Comparison of ENCODE assay signal across 17 cellular contexts in genomic region chr13:71395053-71395452, GRCh38.
DNase-seq lines count a peak whose midpoint lies in the region; ATAC-seq and TF ChIP-seq lines count a peak whose summit lies in the region.
"Had no signal": no experiment of that assay in that cellular context is flagged by ENCODE, and none has a peak within 500 bp of the region (broad histone marks: within the 10 kb centered on the region; RNA-seq: fewer than 3 reads in every experiment).

No MANE protein-coding gene starts in this region.

- H3K36me3 ChIP-seq in neural progenitor cell: peaks cover 11% of the 10 kb centered on the region
- H3K36me3 ChIP-seq: BLaER1 had no signal

- peak overlapping the region; percentile 76 for H2AFZ ChIP-seq in neural progenitor cell (replicated peaks)

- H3K9ac ChIP-seq in neural progenitor cell: no peak overlapping the region
- H3K9ac ChIP-seq: BLaER1 had no signal

- no peaks in the 10 kb centered on the region for H3F3A ChIP-seq in neural progenitor cell (ENCODE audit: low read depth)

- intact Hi-C loops in Right ventricle myocardium superior (cut with DNase I): no loop called here
- intact Hi-C loops in cardiac septum (cut with DNase I): no loop called here

- H3K4me2 ChIP-seq in neural progenitor cell: no peak overlapping the region
- H3K4me2 ChIP-seq: BLaER1 had no signal

- H3K27ac ChIP-seq in neural progenitor cell: no peak overlapping the region
- H3K27ac ChIP-seq: BLaER1, HL-60 had no signal

- H3K9me3 Mint-ChIP-seq in neural progenitor cell: peaks cover 13% of the 10 kb centered on the region

- peaks cover 9% of the 10 kb centered on the region for H3K9me3 ChIP-seq in neural progenitor cell (ENCODE audit: low read depth)
- H3K9me3 ChIP-seq: BLaER1 had no signal

- H3K36me3 Mint-ChIP-seq in neural progenitor cell: no peaks in the 10 kb centered on the region
- H3K36me3 Mint-ChIP-seq: CD8-positive, alpha-beta memory T cell had no signal

- DNase-seq in Right ventricle myocardium superior: no peak
- DNase-seq in cardiac septum (ENCODE audit: low spot score): no peak
- DNase-seq in left kidney (ENCODE audit: low read depth, low spot score): peak; percentile 33
- no peak for DNase-seq in neural progenitor cell (ENCODE audit: low spot score)
- no peak for DNase-seq in germinal center (ENCODE audit: low spot score)
- no peak for DNase-seq in activated gamma-delta T cell (lab: John Stamatoyannopoulos, UW)
- DNase-seq in activated CD4-positive, alpha-beta T cell treated with anti-CD3 and anti-CD28 coated beads for 1 hour: no peak
- DNase-seq: 8988T; AML-193; Caco-2; CD8-positive, alpha-beta memory T cell; DND-41; GDM1; HCEC 1CT; HFFc6 had no signal

- H3K27me3 Mint-ChIP-seq in neural progenitor cell (ENCODE audit: insufficient read depth, low read depth): no peaks in the 10 kb centered on the region
- H3K27me3 Mint-ChIP-seq: CD8-positive, alpha-beta memory T cell had no signal

- peaks cover 11% of the 10 kb centered on the region for H3K4me1 ChIP-seq in neural progenitor cell
- H3K4me1 ChIP-seq: BLaER1, Caco-2 had no signal

- no peaks in the 10 kb centered on the region for H3K79me2 ChIP-seq in neural progenitor cell (ENCODE audit: low read depth)

- no peak overlapping the region for H3K4me3 Mint-ChIP-seq in neural progenitor cell
- H3K4me3 Mint-ChIP-seq: CD8-positive, alpha-beta memory T cell; HFFc6 had no signal

- H3K4me3 ChIP-seq in neural progenitor cell: no peak overlapping the region
- H3K4me3 ChIP-seq: BLaER1 had no signal

- no peaks in the 10 kb centered on the region for H4K20me1 ChIP-seq in neural progenitor cell (ENCODE audit: low read depth)
- H4K20me1 ChIP-seq: BLaER1 had no signal

- ATAC-seq in Right ventricle myocardium superior (ENCODE audit: poor library complexity): peak; percentile 46

- H3K27ac Mint-ChIP-seq in neural progenitor cell: peak overlapping the region; percentile 11
- H3K27ac Mint-ChIP-seq: CD8-positive, alpha-beta memory T cell; HFFc6 had no signal

- TF ChIP-seq CTCF in neural progenitor cell (IDR thresholded peaks at IDR 0.05): no peak

- H3K27me3 ChIP-seq in neural progenitor cell: no peaks in the 10 kb centered on the region
- H3K27me3 ChIP-seq: BLaER1 had no signal

- H3K4me1 Mint-ChIP-seq in neural progenitor cell: peaks cover 18% of the 10 kb centered on the region
- H3K4me1 Mint-ChIP-seq: CD8-positive, alpha-beta memory T cell had no signal
